Comparison of ENCODE assay signal across 9 cellular contexts in genomic region chr17:1180958-1181768, GRCh38. TPM values are rescaled to one million over a fixed set of nuclear protein-coding genes. Genes with fewer than 3 reads are reported as not detected.
DNase-seq lines count a peak whose midpoint lies in the region; ATAC-seq and TF ChIP-seq lines count a peak whose summit lies in the region.
"Had no signal": no experiment of that assay in that cellular context is flagged by ENCODE, and none has a peak within 500 bp of the region (broad histone marks: within the 10 kb centered on the region; RNA-seq: fewer than 3 reads in every experiment).

No MANE protein-coding gene starts in this region.

- TF ChIP-seq CTCF in neural progenitor cell (IDR thresholded peaks at IDR 0.05) = no peak

- H3K27me3 Mint-ChIP-seq in T-helper 17 cell (no peaks in the 10 kb centered on the region), neural progenitor cell (ENCODE audit: insufficient read depth, low read depth) (peaks cover 9% of the 10 kb centered on the region)

- H3K9ac ChIP-seq in neural progenitor cell = no peak overlapping the region

- H2AFZ ChIP-seq in neural progenitor cell (replicated peaks) = no peak overlapping the region

- H3K9me3 ChIP-seq in T-helper 17 cell (ENCODE audit: control insufficient read depth, low read length, poor library complexity, severe bottlenecking) = no peaks in the 10 kb centered on the region
- no peaks in the 10 kb centered on the region for H3K9me3 ChIP-seq in neural progenitor cell (ENCODE audit: low read depth)
- H3K9me3 ChIP-seq: adrenal gland had no signal

- H3K36me3 ChIP-seq in neural progenitor cell = no peaks in the 10 kb centered on the region
- H3K36me3 ChIP-seq: adrenal gland had no signal

- peaks cover 35% of the 10 kb centered on the region for H3K4me1 ChIP-seq in neural progenitor cell

- peaks cover 28% of the 10 kb centered on the region for H3F3A ChIP-seq in neural progenitor cell (ENCODE audit: low read depth)

- ATAC-seq in GM18861 (IDR thresholded peaks at IDR 0.05; ENCODE audit: unreplicated experiment) = peak; percentile 43
- peak; percentile 36 for ATAC-seq in HG02981 (IDR thresholded peaks at IDR 0.05; ENCODE audit: unreplicated experiment)
- ATAC-seq in T-helper 17 cell = peak; percentile 52
- no peak for ATAC-seq in HG02610 (IDR thresholded peaks at IDR 0.05; ENCODE audit: unreplicated experiment)
- no peak for ATAC-seq in HG03097 (IDR thresholded peaks at IDR 0.05; ENCODE audit: low FRiP score, unreplicated experiment)

- H3K4me3 Mint-ChIP-seq in T-helper 17 cell (peak overlapping the region; percentile 45), neural progenitor cell (peak overlapping the region; percentile 65)

- H3K27me3 ChIP-seq in neural progenitor cell = peaks cover 48% of the 10 kb centered on the region
- H3K27me3 ChIP-seq: adrenal gland had no signal

- H3K36me3 Mint-ChIP-seq in T-helper 17 cell (ENCODE audit: low read depth) = no peaks in the 10 kb centered on the region
- peaks cover 2% of the 10 kb centered on the region for H3K36me3 Mint-ChIP-seq in neural progenitor cell

- H4K20me1 ChIP-seq in neural progenitor cell (ENCODE audit: low read depth) = peaks cover 48% of the 10 kb centered on the region

- peak overlapping the region; percentile 12 for H3K4me2 ChIP-seq in neural progenitor cell

- DNase-seq in T-helper 17 cell (no peak), neural progenitor cell (ENCODE audit: low spot score) (peak; percentile 70), globus pallidus (ENCODE audit: low spot score) (no peak), amniotic stem cell (lab: John Stamatoyannopoulos, UW) (no peak)
- DNase-seq: adrenal gland had no signal

- H3K9me3 Mint-ChIP-seq in neural progenitor cell = no peaks in the 10 kb centered on the region

- H3K27ac Mint-ChIP-seq in T-helper 17 cell = no peak overlapping the region
- H3K27ac Mint-ChIP-seq in neural progenitor cell = no peak overlapping the region

- no peak overlapping the region for H3K4me3 ChIP-seq in neural progenitor cell

- H3K79me2 ChIP-seq in neural progenitor cell (ENCODE audit: low read depth) = peaks cover 8% of the 10 kb centered on the region

- H3K27ac ChIP-seq in neural progenitor cell = no peak overlapping the region

- peaks cover 11% of the 10 kb centered on the region for H3K4me1 Mint-ChIP-seq in T-helper 17 cell
- H3K4me1 Mint-ChIP-seq in neural progenitor cell = peaks cover 46% of the 10 kb centered on the region

RNA-seq across cellular contexts. Expression of gene ABR, which starts 1.4 kb away (rescaled TPM):
- 100 to 1,000 TPM; 101 to 130 TPM for total RNA-seq in T-helper 17 cell
- 36.7 and 92.7 TPM in 2 replicates for total RNA-seq in neural progenitor cell (ENCODE audit: low replicate concordance)

Comparison
In these comparisons a context has a peak if more than half of its experiments do, and no peak if none do; other contexts are left out.
1. ATAC-seq: peak in GM18861 (single experiment), HG02981 (single experiment) and T-helper 17 cell (single experiment); none in HG02610 (single experiment) and HG03097 (single experiment).